Comparison of ENCODE assay signal across 1 cellular context in the genomic region with DNA sequence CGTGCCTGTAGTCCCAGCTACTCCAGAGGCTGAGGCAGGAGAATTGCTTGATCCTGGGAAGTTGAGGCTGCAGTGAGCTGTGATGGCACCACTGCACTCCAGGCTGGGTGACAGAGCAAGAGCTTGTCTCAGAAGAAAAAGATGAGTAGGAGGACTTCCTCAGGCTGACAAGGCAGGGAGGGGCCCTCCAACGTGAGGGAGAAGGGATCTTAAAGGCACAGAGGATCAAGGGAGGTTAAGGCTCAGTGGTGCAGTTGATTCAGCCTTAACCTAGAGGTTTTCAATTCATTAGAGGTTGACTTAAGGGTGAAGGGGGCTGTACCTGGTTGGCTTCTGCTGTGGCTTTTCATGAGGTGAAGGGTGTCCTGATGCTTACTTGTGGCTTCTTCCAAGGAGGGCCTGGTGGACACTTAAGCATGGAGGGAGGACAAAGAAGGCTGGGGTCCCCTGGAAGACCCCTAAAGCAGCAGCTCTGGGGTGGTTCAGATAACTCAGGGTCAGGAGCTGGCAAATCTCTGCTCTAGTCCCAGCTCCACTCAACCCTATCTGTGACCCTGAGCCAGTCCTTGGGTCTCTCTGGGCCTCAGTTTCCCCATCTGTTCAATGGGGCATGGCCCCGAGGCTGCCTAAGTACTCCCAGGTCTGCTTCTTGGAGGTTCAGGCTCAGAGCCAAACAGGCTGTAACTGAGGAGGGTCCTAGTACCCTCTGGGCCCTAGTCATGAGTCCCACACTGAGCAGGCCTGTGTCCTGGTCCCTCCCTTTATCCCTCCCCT.
TF ChIP-seq lines count a peak whose summit lies in the region.

No MANE protein-coding gene starts in this region.

TF ChIP-seq in HEK293, 187 proteins besides CTCF, POLR2A, EP300 and RAD21 (continued from another document):
- TF ChIP-seq, protein P1, sequence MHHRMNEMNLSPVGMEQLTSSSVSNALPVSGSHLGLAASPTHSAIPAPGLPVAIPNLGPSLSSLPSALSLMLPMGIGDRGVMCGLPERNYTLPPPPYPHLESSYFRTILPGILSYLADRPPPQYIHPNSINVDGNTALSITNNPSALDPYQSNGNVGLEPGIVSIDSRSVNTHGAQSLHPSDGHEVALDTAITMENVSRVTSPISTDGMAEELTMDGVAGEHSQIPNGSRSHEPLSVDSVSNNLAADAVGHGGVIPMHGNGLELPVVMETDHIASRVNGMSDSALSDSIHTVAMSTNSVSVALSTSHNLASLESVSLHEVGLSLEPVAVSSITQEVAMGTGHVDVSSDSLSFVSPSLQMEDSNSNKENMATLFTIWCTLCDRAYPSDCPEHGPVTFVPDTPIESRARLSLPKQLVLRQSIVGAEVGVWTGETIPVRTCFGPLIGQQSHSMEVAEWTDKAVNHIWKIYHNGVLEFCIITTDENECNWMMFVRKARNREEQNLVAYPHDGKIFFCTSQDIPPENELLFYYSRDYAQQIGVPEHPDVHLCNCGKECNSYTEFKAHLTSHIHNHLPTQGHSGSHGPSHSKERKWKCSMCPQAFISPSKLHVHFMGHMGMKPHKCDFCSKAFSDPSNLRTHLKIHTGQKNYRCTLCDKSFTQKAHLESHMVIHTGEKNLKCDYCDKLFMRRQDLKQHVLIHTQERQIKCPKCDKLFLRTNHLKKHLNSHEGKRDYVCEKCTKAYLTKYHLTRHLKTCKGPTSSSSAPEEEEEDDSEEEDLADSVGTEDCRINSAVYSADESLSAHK (tag by site-specific recombination; IDR thresholded peaks at IDR 0.05), result no peak
- TF ChIP-seq, protein P2, sequence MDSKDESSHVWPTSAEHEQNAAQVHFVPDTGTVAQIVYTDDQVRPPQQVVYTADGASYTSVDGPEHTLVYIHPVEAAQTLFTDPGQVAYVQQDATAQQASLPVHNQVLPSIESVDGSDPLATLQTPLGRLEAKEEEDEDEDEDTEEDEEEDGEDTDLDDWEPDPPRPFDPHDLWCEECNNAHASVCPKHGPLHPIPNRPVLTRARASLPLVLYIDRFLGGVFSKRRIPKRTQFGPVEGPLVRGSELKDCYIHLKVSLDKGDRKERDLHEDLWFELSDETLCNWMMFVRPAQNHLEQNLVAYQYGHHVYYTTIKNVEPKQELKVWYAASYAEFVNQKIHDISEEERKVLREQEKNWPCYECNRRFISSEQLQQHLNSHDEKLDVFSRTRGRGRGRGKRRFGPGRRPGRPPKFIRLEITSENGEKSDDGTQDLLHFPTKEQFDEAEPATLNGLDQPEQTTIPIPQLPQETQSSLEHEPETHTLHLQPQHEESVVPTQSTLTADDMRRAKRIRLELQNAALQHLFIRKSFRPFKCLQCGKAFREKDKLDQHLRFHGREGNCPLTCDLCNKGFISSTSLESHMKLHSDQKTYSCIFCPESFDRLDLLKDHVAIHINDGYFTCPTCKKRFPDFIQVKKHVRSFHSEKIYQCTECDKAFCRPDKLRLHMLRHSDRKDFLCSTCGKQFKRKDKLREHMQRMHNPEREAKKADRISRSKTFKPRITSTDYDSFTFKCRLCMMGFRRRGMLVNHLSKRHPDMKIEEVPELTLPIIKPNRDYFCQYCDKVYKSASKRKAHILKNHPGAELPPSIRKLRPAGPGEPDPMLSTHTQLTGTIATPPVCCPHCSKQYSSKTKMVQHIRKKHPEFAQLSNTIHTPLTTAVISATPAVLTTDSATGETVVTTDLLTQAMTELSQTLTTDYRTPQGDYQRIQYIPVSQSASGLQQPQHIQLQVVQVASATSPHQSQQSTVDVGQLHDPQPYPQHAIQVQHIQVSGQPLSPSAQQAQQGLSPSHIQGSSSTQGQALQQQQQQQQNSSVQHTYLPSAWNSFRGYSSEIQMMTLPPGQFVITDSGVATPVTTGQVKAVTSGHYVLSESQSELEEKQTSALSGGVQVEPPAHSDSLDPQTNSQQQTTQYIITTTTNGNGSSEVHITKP (tag by site-specific recombination; IDR thresholded peaks at IDR 0.05), result no peak
- TF ChIP-seq ZNF394 (tag by site-specific recombination; IDR thresholded peaks at IDR 0.05; ENCODE audit: borderline replicate concordance) (peak; percentile 28; the same call in 1 of the 2 replicates), ZNF174 (tag by site-specific recombination; IDR thresholded peaks at IDR 0.05) (no peak)
